Comparison of ENCODE assay signal across 1 cellular context in the genomic region with DNA sequence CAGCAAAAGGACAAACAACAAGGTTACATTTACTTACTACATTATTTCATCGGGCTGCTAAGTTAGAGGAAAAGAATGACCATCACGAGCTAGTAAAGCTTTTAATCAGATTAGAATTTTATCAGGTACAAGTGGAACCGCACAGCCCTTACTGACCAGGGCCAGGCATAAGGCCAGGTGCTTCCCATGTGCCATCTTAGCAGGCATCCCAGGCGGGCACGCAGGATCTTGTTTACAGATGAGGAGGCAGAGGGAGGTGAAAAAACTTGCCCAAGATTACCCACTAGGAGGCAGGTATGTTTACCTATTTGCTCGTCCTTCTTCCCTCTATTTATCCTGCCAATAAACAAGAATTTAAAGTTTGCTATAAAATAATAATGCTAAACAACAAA.
TF ChIP-seq lines count a peak whose summit lies in the region.

No MANE protein-coding gene starts in this region.

TF ChIP-seq in HepG2, 621 proteins besides CTCF, POLR2A, EP300 and RAD21 (continued from another document):
- TF ChIP-seq, protein P1, sequence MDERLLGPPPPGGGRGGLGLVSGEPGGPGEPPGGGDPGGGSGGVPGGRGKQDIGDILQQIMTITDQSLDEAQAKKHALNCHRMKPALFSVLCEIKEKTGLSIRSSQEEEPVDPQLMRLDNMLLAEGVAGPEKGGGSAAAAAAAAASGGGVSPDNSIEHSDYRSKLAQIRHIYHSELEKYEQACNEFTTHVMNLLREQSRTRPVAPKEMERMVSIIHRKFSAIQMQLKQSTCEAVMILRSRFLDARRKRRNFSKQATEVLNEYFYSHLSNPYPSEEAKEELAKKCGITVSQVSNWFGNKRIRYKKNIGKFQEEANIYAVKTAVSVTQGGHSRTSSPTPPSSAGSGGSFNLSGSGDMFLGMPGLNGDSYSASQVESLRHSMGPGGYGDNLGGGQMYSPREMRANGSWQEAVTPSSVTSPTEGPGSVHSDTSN (CRISPR knock-in tag; IDR thresholded peaks at IDR 0.05): no peak
- TF ChIP-seq CHD2 (IDR thresholded peaks at IDR 0.05; ENCODE audit: low read depth, low read length) (no peak), ZNF557 (CRISPR knock-in tag; IDR thresholded peaks at IDR 0.05) (no peak), HDAC1 (CRISPR knock-in tag; IDR thresholded peaks at IDR 0.05) (no peak), IKZF4 (CRISPR knock-in tag; IDR thresholded peaks at IDR 0.05; ENCODE audit: borderline replicate concordance, low read depth, not compliant biosample characterization) (no peak), HIVEP1 (CRISPR knock-in tag; IDR thresholded peaks at IDR 0.05) (no peak), TGIF2 (CRISPR knock-in tag; IDR thresholded peaks at IDR 0.05) (no peak), TCF12 (IDR thresholded peaks at IDR 0.05) (no peak), TCF12 (CRISPR knock-in tag; IDR thresholded peaks at IDR 0.05) (no peak), ZNF232 (CRISPR knock-in tag; IDR thresholded peaks at IDR 0.05; ENCODE audit: borderline replicate concordance) (no peak), NFRKB (IDR thresholded peaks at IDR 0.05) (no peak), ARNTL (CRISPR knock-in tag; IDR thresholded peaks at IDR 0.05) (no peak), ZNF33B (CRISPR knock-in tag; IDR thresholded peaks at IDR 0.05) (no peak)
- TF ChIP-seq, protein P2, sequence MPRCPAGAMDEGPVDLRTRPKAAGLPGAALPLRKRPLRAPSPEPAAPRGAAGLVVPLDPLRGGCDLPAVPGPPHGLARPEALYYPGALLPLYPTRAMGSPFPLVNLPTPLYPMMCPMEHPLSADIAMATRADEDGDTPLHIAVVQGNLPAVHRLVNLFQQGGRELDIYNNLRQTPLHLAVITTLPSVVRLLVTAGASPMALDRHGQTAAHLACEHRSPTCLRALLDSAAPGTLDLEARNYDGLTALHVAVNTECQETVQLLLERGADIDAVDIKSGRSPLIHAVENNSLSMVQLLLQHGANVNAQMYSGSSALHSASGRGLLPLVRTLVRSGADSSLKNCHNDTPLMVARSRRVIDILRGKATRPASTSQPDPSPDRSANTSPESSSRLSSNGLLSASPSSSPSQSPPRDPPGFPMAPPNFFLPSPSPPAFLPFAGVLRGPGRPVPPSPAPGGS (CRISPR knock-in tag; IDR thresholded peaks at IDR 0.05): no peak
- TF ChIP-seq, protein P3, sequence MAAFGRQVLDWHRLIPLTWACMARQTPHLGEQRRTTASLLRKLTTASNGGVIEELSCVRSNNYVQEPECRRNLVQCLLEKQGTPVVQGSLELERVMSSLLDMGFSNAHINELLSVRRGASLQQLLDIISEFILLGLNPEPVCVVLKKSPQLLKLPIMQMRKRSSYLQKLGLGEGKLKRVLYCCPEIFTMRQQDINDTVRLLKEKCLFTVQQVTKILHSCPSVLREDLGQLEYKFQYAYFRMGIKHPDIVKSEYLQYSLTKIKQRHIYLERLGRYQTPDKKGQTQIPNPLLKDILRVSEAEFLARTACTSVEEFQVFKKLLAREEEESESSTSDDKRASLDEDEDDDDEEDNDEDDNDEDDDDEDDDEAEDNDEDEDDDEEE (CRISPR knock-in tag; IDR thresholded peaks at IDR 0.05): no peak
